15 cellular contexts compared by ENCODE assay signal in the genomic region with DNA sequence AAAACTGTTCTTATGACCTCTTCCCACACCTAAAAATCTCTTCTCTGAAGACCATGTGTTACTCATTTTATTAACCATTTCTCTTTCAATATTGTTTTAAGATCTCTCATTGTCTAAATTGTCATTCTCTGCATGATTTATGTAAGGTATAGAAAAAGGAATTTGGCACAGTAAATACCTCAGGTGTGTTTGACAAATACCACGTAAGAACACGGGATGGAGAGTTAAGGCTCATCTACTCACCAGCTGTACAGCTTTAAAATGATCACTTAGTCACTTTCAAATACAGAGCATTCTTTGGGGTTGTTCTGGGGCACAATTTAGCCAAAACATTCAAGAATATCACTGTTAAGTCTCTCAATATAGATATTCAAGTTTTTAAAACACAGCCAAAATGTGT.
"Had no signal": no experiment of that assay in that cellular context is flagged by ENCODE, and none has a peak within 500 bp of the region (broad histone marks: within the 10 kb centered on the region; RNA-seq: fewer than 3 reads in every experiment).

No MANE protein-coding gene starts in this region.

- DNase-seq: activated CD4-positive, alpha-beta T cell treated with anti-CD3 and anti-CD28 coated beads, Interleukin-2, amount 50 U/mL, for 48 hours; activated gamma-delta T cell treated with Interleukin-2 at 50 U/mL for 16 hours; effector CD8-positive, alpha-beta T cell; glutamatergic neuron; hypothalamus; left ventricle myocardium inferior; stimulated activated naive CD4-positive, alpha-beta T cell; T-helper 2 cell; WERI-Rb-1 had no signal

- H3K9me3 ChIP-seq: neutrophil had no signal

- H3K36me3 ChIP-seq: cardiac muscle cell, left ventricle myocardium inferior, neutrophil, WERI-Rb-1 had no signal

- H3K27ac ChIP-seq: cardiac muscle cell, left ventricle myocardium inferior, neutrophil, parathyroid adenoma, WERI-Rb-1 had no signal

- H3K36me3 Mint-ChIP-seq: natural killer cell treated with Interleukin-12 subunit alpha and Interleukin-12 subunit beta and Interleukin-15 and Interleukin-18, amount 100 ng/mL, for 72 hours had no signal

- H2AFZ ChIP-seq: parathyroid adenoma had no signal

- H3K4me3 Mint-ChIP-seq: dendritic cell treated with granulocyte-macrophage colony-stimulating factor and Interleukin-4, amounts not matched to agents 40 ng/mL and 50 ng/mL, for 4 days; natural killer cell treated with Interleukin-12 subunit alpha and Interleukin-12 subunit beta and Interleukin-15 and Interleukin-18, amount 100 ng/mL, for 72 hours had no signal

- H3K27ac Mint-ChIP-seq: activated naive CD4-positive, alpha-beta T cell treated with anti-CD3 and anti-CD28 coated beads, Interleukin-2, amount 50 U/mL, for 72 hours; dendritic cell treated with granulocyte-macrophage colony-stimulating factor and Interleukin-4, amounts not matched to agents 40 ng/mL and 50 ng/mL, for 4 days; natural killer cell treated with Interleukin-12 subunit alpha and Interleukin-12 subunit beta and Interleukin-15 and Interleukin-18, amount 100 ng/mL, for 72 hours had no signal

- H3K79me2 ChIP-seq: parathyroid adenoma had no signal

- H3K4me1 ChIP-seq: left ventricle myocardium inferior, parathyroid adenoma had no signal

- H3K27me3 Mint-ChIP-seq: dendritic cell treated with granulocyte-macrophage colony-stimulating factor and Interleukin-4, amounts not matched to agents 40 ng/mL and 50 ng/mL, for 4 days had no signal

- H3K27me3 ChIP-seq: cardiac muscle cell, neutrophil had no signal

- ATAC-seq: activated naive CD4-positive, alpha-beta T cell treated with anti-CD3 and anti-CD28 coated beads, Interleukin-2, amount 50 U/mL, for 72 hours; natural killer cell treated with Interleukin-12 subunit alpha and Interleukin-12 subunit beta and Interleukin-15 and Interleukin-18, amount 100 ng/mL, for 72 hours had no signal

- H3K9ac ChIP-seq: parathyroid adenoma had no signal

- H3K4me3 ChIP-seq: cardiac muscle cell, left ventricle myocardium inferior had no signal
